ENCODE assay signal across 36 cellular contexts in genomic region chr1:15669074-15669473, GRCh38.
"Had no signal": no experiment of that assay in that cellular context is flagged by ENCODE, and none has a peak within 500 bp of the region (broad histone marks: within the 10 kb centered on the region; RNA-seq: fewer than 3 reads in every experiment).

No MANE protein-coding gene starts in this region.

- H3K9me3 Mint-ChIP-seq: activated CD4-positive, alpha-beta memory T cell treated with anti-CD3 and anti-CD28 coated beads for 36 hours; activated CD4-positive, alpha-beta T cell treated with anti-CD3 and anti-CD28 coated beads, Interleukin-2, amount 10 ng/mL, durations not matched to agents 24 days and 14 days; activated naive CD4-positive, alpha-beta T cell treated with anti-CD3 and anti-CD28 coated beads, Interleukin-2, amount 10 ng/mL, durations not matched to agents 7 days and 5 days; activated naive CD4-positive, alpha-beta T cell treated with anti-CD3 and anti-CD28 coated beads, Interleukin-2, amount 50 U/mL, for 72 hours; activated naive CD8-positive, alpha-beta T cell treated with anti-CD3 and anti-CD28 coated beads, Interleukin-2, amount 10 ng/mL, durations not matched to agents 7 days and 5 days; activated T-cell treated with anti-CD3 and anti-CD28 coated beads, Interleukin-2, amount 50 U/mL, for 24 hours; activated T-cell treated with anti-CD3 and anti-CD28 coated beads, Interleukin-2, amount 50 U/mL, for 72 hours; brain; dendritic cell treated with granulocyte-macrophage colony-stimulating factor and Interleukin-4, amounts not matched to agents 40 ng/mL and 50 ng/mL, for 4 days; effector memory CD8-positive, alpha-beta T cell; T-helper 2 cell treated with Interferon-gamma antibody and Interleukin-4, amounts not matched to agents 5 μg/mL and 100 μg/mL, for 36 hours had no signal

- H3K27me3 Mint-ChIP-seq: activated CD4-positive, alpha-beta memory T cell treated with anti-CD3 and anti-CD28 coated beads for 36 hours; activated CD4-positive, alpha-beta T cell treated with anti-CD3 and anti-CD28 coated beads for 36 hours; activated CD4-positive, alpha-beta T cell treated with anti-CD3 and anti-CD28 coated beads, Interleukin-2, amount 10 ng/mL, durations not matched to agents 24 days and 14 days; activated naive CD4-positive, alpha-beta T cell treated with anti-CD3 and anti-CD28 coated beads, Interleukin-2, amount 10 ng/mL, durations not matched to agents 7 days and 5 days; activated naive CD8-positive, alpha-beta T cell treated with anti-CD3 and anti-CD28 coated beads, Interleukin-2, amount 10 ng/mL, durations not matched to agents 7 days and 5 days; activated T-cell treated with anti-CD3 and anti-CD28 coated beads, Interleukin-2, amount 50 U/mL, for 24 hours; dendritic cell treated with granulocyte-macrophage colony-stimulating factor and Interleukin-4, amounts not matched to agents 40 ng/mL and 50 ng/mL, for 4 days; effector memory CD8-positive, alpha-beta T cell; T-helper 17 cell had no signal

- H3K4me1 ChIP-seq: ascending aorta, breast epithelium had no signal

- H3K36me3 Mint-ChIP-seq: activated CD4-positive, alpha-beta memory T cell treated with anti-CD3 and anti-CD28 coated beads for 36 hours; brain had no signal

- H3K27me3 ChIP-seq: ascending aorta, breast epithelium, cardiac muscle cell, esophagus squamous epithelium, heart left ventricle had no signal

- FAIRE-seq: endometrium, endothelial cell of umbilical vein had no signal

- H3K4me1 Mint-ChIP-seq: activated CD4-positive, alpha-beta T cell treated with anti-CD3 and anti-CD28 coated beads for 36 hours; activated CD4-positive, alpha-beta T cell treated with anti-CD3 and anti-CD28 coated beads, Interleukin-2, amount 10 ng/mL, durations not matched to agents 24 days and 14 days; activated naive CD4-positive, alpha-beta T cell treated with anti-CD3 and anti-CD28 coated beads, Interleukin-2, amount 10 ng/mL, durations not matched to agents 7 days and 5 days; activated naive CD8-positive, alpha-beta T cell treated with anti-CD3 and anti-CD28 coated beads, Interleukin-2, amount 10 ng/mL, durations not matched to agents 7 days and 5 days; brain; T-helper 17 cell had no signal

- ATAC-seq: activated CD4-positive, alpha-beta T cell treated with anti-CD3 and anti-CD28 coated beads for 36 hours; activated naive CD4-positive, alpha-beta T cell treated with anti-CD3 and anti-CD28 coated beads, Interleukin-2, amount 50 U/mL, for 72 hours; activated T-cell treated with anti-CD3 and anti-CD28 coated beads, Interleukin-2, amount 50 U/mL, for 72 hours; effector memory CD8-positive, alpha-beta T cell; heart left ventricle; T-helper 17 cell had no signal

- H3K9me3 ChIP-seq: ascending aorta, breast epithelium, esophagus squamous epithelium, heart left ventricle had no signal

- H3K27ac Mint-ChIP-seq: activated CD4-positive, alpha-beta T cell treated with anti-CD3 and anti-CD28 coated beads for 36 hours; activated CD4-positive, alpha-beta T cell treated with anti-CD3 and anti-CD28 coated beads, Interleukin-2, amount 10 ng/mL, durations not matched to agents 24 days and 14 days; activated naive CD4-positive, alpha-beta T cell treated with anti-CD3 and anti-CD28 coated beads, Interleukin-2, amount 10 ng/mL, durations not matched to agents 7 days and 5 days; activated naive CD4-positive, alpha-beta T cell treated with anti-CD3 and anti-CD28 coated beads, Interleukin-2, amount 50 U/mL, for 72 hours; activated naive CD8-positive, alpha-beta T cell treated with anti-CD3 and anti-CD28 coated beads, Interleukin-2, amount 10 ng/mL, durations not matched to agents 7 days and 5 days; activated T-cell treated with anti-CD3 and anti-CD28 coated beads, Interleukin-2, amount 50 U/mL, for 24 hours; activated T-cell treated with anti-CD3 and anti-CD28 coated beads, Interleukin-2, amount 50 U/mL, for 72 hours; brain; dendritic cell treated with granulocyte-macrophage colony-stimulating factor and Interleukin-4, amounts not matched to agents 40 ng/mL and 50 ng/mL, for 4 days; T-helper 17 cell; T-helper 2 cell treated with Interferon-gamma antibody and Interleukin-4, amounts not matched to agents 5 μg/mL and 100 μg/mL, for 36 hours had no signal

- DNase-seq: activated CD4-positive, alpha-beta memory T cell treated with anti-CD3 and anti-CD28 coated beads for 36 hours; activated CD4-positive, alpha-beta T cell treated with anti-CD3 and anti-CD28 coated beads for 36 hours; activated CD4-positive, alpha-beta T cell treated with anti-CD3 and anti-CD28 coated beads, Interleukin-2, amount 10 ng/mL, durations not matched to agents 24 days and 14 days; activated CD4-positive, CD25-positive, alpha-beta regulatory T cell; activated CD4-positive, CD25-positive, alpha-beta regulatory T cell treated with anti-CD3 and anti-CD28 coated beads, Interleukin-2, amount 50 U/mL, for 72 hours; activated CD8-positive, alpha-beta memory T cell treated with anti-CD3 and anti-CD28 coated beads, Interleukin-2, amount 50 U/mL, for 48 hours; activated gamma-delta T cell; activated naive CD4-positive, alpha-beta T cell; activated naive CD4-positive, alpha-beta T cell treated with anti-CD3 and anti-CD28 coated beads, Interleukin-2, amount 10 ng/mL, durations not matched to agents 7 days and 5 days; activated naive CD8-positive, alpha-beta T cell treated with anti-CD3 and anti-CD28 coated beads, Interleukin-2, amount 10 ng/mL, durations not matched to agents 7 days and 5 days; activated T-cell treated with anti-CD3 and anti-CD28 coated beads for 4 hours; activated T-cell treated with anti-CD3 and anti-CD28 coated beads, Interleukin-2, amount 50 U/mL, for 24 hours; activated T-cell treated with anti-CD3 and anti-CD28 coated beads, Interleukin-2, amount 50 U/mL, for 72 hours; central memory CD4-positive, alpha-beta T cell; cerebellar nuclear complex; effector CD4-positive, alpha-beta T cell; effector memory CD8-positive, alpha-beta T cell; esophagus squamous epithelium; foreskin melanocyte; glutamatergic neuron; heart left ventricle; T-helper 1 cell; T-helper 17 cell; T1000; WERI-Rb-1 had no signal

- H3K27ac ChIP-seq: ascending aorta, breast epithelium, cardiac muscle cell, coronary artery, epithelial cell of prostate, esophagus squamous epithelium, heart left ventricle, WERI-Rb-1 had no signal

- H3K36me3 ChIP-seq: ascending aorta, breast epithelium, cardiac muscle cell, heart left ventricle, WERI-Rb-1 had no signal

- H3K4me3 ChIP-seq: ascending aorta, breast epithelium, cardiac muscle cell, coronary artery, esophagus squamous epithelium, heart left ventricle had no signal

- H3K4me3 Mint-ChIP-seq: activated CD4-positive, alpha-beta memory T cell treated with anti-CD3 and anti-CD28 coated beads for 36 hours; activated CD4-positive, alpha-beta T cell treated with anti-CD3 and anti-CD28 coated beads for 36 hours; activated CD4-positive, alpha-beta T cell treated with anti-CD3 and anti-CD28 coated beads, Interleukin-2, amount 10 ng/mL, durations not matched to agents 24 days and 14 days; activated naive CD4-positive, alpha-beta T cell treated with anti-CD3 and anti-CD28 coated beads, Interleukin-2, amount 10 ng/mL, durations not matched to agents 7 days and 5 days; activated naive CD8-positive, alpha-beta T cell treated with anti-CD3 and anti-CD28 coated beads, Interleukin-2, amount 10 ng/mL, durations not matched to agents 7 days and 5 days; activated T-cell treated with anti-CD3 and anti-CD28 coated beads, Interleukin-2, amount 50 U/mL, for 24 hours; activated T-cell treated with anti-CD3 and anti-CD28 coated beads, Interleukin-2, amount 50 U/mL, for 72 hours; brain; dendritic cell treated with granulocyte-macrophage colony-stimulating factor and Interleukin-4, amounts not matched to agents 40 ng/mL and 50 ng/mL, for 4 days; effector memory CD8-positive, alpha-beta T cell; T-helper 17 cell; T-helper 2 cell treated with Interferon-gamma antibody and Interleukin-4, amounts not matched to agents 5 μg/mL and 100 μg/mL, for 36 hours had no signal
